In genomic region chr1:32242341-32242851, GRCh38 we compare ENCODE assay signal across 12 cellular contexts. TPM values are rescaled to one million over a fixed set of nuclear protein-coding genes. Genes with fewer than 3 reads are reported as not detected.
DNase-seq lines count a peak whose midpoint lies in the region; ATAC-seq and TF ChIP-seq lines count a peak whose summit lies in the region.
"Had no signal": no experiment of that assay in that cellular context is flagged by ENCODE, and none has a peak within 500 bp of the region (broad histone marks: within the 10 kb centered on the region; RNA-seq: fewer than 3 reads in every experiment).

No MANE protein-coding gene starts in this region.

- H3K79me2 ChIP-seq in SK-N-SH (ENCODE audit: insufficient read depth): no peaks in the 10 kb centered on the region

- H3K27ac ChIP-seq in SK-N-SH (ENCODE audit: low read depth in 2 of 2, low read length in 1 of 2): no peak overlapping the region

- H3K4me2 ChIP-seq in SK-N-SH: no peak overlapping the region

- no peaks in the 10 kb centered on the region for H3K9me2 ChIP-seq in SK-N-SH

- H3K36me3 ChIP-seq in SK-N-SH (replicated peaks in 1 of 2; ENCODE audit: control insufficient read depth in 1 of 2, insufficient read depth in 2 of 2, low read length in 1 of 2): no peaks in the 10 kb centered on the region

- no peaks in the 10 kb centered on the region for H3K9me3 Mint-ChIP-seq in stimulated activated naive CD8-positive, alpha-beta T cell treated with anti-CD3 and anti-CD28 coated beads, Interleukin-15, amount 100 ng/mL, for 72 hours

- CTCF ChIA-PET in SK-N-SH (lab: Yijun Ruan, JAX): interaction anchor here (1.1 to 1.4 kb wide), 3 partner anchors 13 to 27 kb away, joined by 3 read pairs; no protein-coding TSS in a partner anchor

- peak overlapping the region; percentile 89 for H3K27ac Mint-ChIP-seq in T-helper 17 cell
- H3K27ac Mint-ChIP-seq in stimulated activated naive CD8-positive, alpha-beta T cell treated with anti-CD3 and anti-CD28 coated beads, Interleukin-15, amount 100 ng/mL, for 72 hours: no peak overlapping the region

- H2AFZ ChIP-seq in SK-N-SH (ENCODE audit: low read depth): no peak overlapping the region

- no peak for ATAC-seq in SK-N-SH treated with all-trans-retinoic acid at 6 μM for 48 hours
- no peak for ATAC-seq in T-helper 17 cell
- peak; percentile 32 for ATAC-seq in left ventricle myocardium superior
- no peak for ATAC-seq in stimulated activated naive CD8-positive, alpha-beta T cell treated with anti-CD3 and anti-CD28 coated beads, Interleukin-15, amount 100 ng/mL, for 72 hours
- ATAC-seq in GM21529 (IDR thresholded peaks at IDR 0.05; ENCODE audit: unreplicated experiment): no peak
- ATAC-seq in HG02884 (IDR thresholded peaks at IDR 0.05; ENCODE audit: unreplicated experiment): no peak

- intact Hi-C loops in left ventricle myocardium superior (cut with micrococcal nuclease): no loop called here

- peaks cover 19% of the 10 kb centered on the region for H3K4me1 Mint-ChIP-seq in T-helper 17 cell
- peaks cover 42% of the 10 kb centered on the region for H3K4me1 Mint-ChIP-seq in stimulated activated naive CD8-positive, alpha-beta T cell treated with anti-CD3 and anti-CD28 coated beads, Interleukin-15, amount 100 ng/mL, for 72 hours

- H3K27me3 Mint-ChIP-seq in T-helper 17 cell: no peaks in the 10 kb centered on the region
- H3K27me3 Mint-ChIP-seq in stimulated activated naive CD8-positive, alpha-beta T cell treated with anti-CD3 and anti-CD28 coated beads, Interleukin-15, amount 100 ng/mL, for 72 hours: no peaks in the 10 kb centered on the region

- peaks cover 12% of the 10 kb centered on the region for H3F3A ChIP-seq in SK-N-SH (replicated peaks; ENCODE audit: insufficient read depth)

- peaks cover 10 to 13% of the 10 kb centered on the region in 2 experiments; a peak in 3 of 4 replicates for H3K4me1 ChIP-seq in SK-N-SH (ENCODE audit: control insufficient read depth in 1 of 2, insufficient read depth in 2 of 2, low read depth in 1 of 2, low read length in 1 of 2)

- no peaks in the 10 kb centered on the region for H4K20me1 ChIP-seq in SK-N-SH (ENCODE audit: insufficient read depth)

- TF ChIP-seq CTCF in SK-N-SH (IDR thresholded peaks at IDR 0.05): no peak

- H3K4me3 Mint-ChIP-seq in T-helper 17 cell: no peak overlapping the region
- peak overlapping the region; percentile 17 to 46 for H3K4me3 Mint-ChIP-seq in stimulated activated naive CD8-positive, alpha-beta T cell treated with anti-CD3 and anti-CD28 coated beads, Interleukin-15, amount 100 ng/mL, for 72 hours

- no peaks in the 10 kb centered on the region for H3K36me3 Mint-ChIP-seq in T-helper 17 cell (ENCODE audit: low read depth)

- no peak overlapping the region for H3K9ac ChIP-seq in SK-N-SH

- no peaks in the 10 kb centered on the region for H3K27me3 ChIP-seq in SK-N-SH (ENCODE audit: insufficient read depth)

- no peak for TF ChIP-seq RAD21 in SK-N-SH (IDR thresholded peaks at IDR 0.05; ENCODE audit: low read length)

- peak; percentile 66 for DNase-seq in SK-N-SH
- DNase-seq in T-helper 17 cell: no peak
- DNase-seq in left ventricle myocardium superior: peak; percentile 71
- DNase-seq in stimulated activated naive CD8-positive, alpha-beta T cell treated with anti-CD3 and anti-CD28 coated beads, Interleukin-15, amount 100 ng/mL, for 72 hours: no peak
- DNase-seq in DMS153 treated with DMSO at 0.1 percent for 48 hours (lab: John Stamatoyannopoulos, UW; ENCODE audit: unreplicated experiment): no peak
- DNase-seq: activated CD8-positive, alpha-beta memory T cell treated with anti-CD3 and anti-CD28 coated beads for 24 hours; NCI-H1048 had no signal

- H3K9me3 ChIP-seq in SK-N-SH (no peaks in the 10 kb centered on the region), T-helper 17 cell (ENCODE audit: control insufficient read depth, low read length, poor library complexity, severe bottlenecking) (no peaks in the 10 kb centered on the region)

- POLR2A ChIA-PET in SK-N-SH (lab: Yijun Ruan, JAX): interaction anchor here (0.8 to 1.3 kb wide), 3 partner anchors 10 to 94 kb away, joined by 3 read pairs; partner anchors contain the start of gene MARCKSL1

- H3K4me3 ChIP-seq in SK-N-SH (ENCODE audit: low read depth in 2 of 2, low read length in 1 of 2): no peak overlapping the region

- no peak for TF ChIP-seq EP300 in SK-N-SH (IDR thresholded peaks at IDR 0.05; ENCODE audit: borderline replicate concordance in 1 of 2, low read depth in 1 of 2, low read length in 1 of 2)

- WGBS in SK-N-SH (ENCODE audit: low lambda C conversion rate): 77% methylated on average over 3 of the region's 7 CpGs

TF ChIP-seq in SK-N-SH, 30 proteins besides CTCF, POLR2A, EP300 and RAD21 (continues in another document):
- TF ChIP-seq FOXM1 (IDR thresholded peaks at IDR 0.05; ENCODE audit: low read depth) (no peak), ZBTB33 (IDR thresholded peaks at IDR 0.05; ENCODE audit: borderline replicate concordance, low read depth) (no peak), RCOR1 (IDR thresholded peaks at IDR 0.05; ENCODE audit: low read length) (no peak), RXRA (IDR thresholded peaks at IDR 0.05; ENCODE audit: borderline replicate concordance, low read depth) (no peak), FOXJ3 (CRISPR knock-in tag; IDR thresholded peaks at IDR 0.05) (no peak), TAF1 (IDR thresholded peaks at IDR 0.05; ENCODE audit: borderline replicate concordance, low read depth, low read length) (no peak), ELF1 (IDR thresholded peaks at IDR 0.05) (no peak), YY1 (IDR thresholded peaks at IDR 0.05; ENCODE audit: low read depth) (no peak)

TF ChIP-seq in SK-N-SH treated with all-trans-retinoic acid at 6 μM for 48 hours, 23 proteins besides CTCF, POLR2A, EP300 and RAD21 (continues in another document):
- TF ChIP-seq, protein P1, sequence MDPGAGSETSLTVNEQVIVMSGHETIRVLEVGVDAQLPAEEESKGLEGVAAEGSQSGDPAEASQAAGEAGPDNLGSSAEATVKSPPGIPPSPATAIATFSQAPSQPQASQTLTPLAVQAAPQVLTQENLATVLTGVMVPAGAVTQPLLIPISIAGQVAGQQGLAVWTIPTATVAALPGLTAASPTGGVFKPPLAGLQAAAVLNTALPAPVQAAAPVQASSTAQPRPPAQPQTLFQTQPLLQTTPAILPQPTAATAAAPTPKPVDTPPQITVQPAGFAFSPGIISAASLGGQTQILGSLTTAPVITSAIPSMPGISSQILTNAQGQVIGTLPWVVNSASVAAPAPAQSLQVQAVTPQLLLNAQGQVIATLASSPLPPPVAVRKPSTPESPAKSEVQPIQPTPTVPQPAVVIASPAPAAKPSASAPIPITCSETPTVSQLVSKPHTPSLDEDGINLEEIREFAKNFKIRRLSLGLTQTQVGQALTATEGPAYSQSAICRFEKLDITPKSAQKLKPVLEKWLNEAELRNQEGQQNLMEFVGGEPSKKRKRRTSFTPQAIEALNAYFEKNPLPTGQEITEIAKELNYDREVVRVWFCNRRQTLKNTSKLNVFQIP (CRISPR knock-in tag; IDR thresholded peaks at IDR 0.05; ENCODE audit: borderline replicate concordance, low read depth): no peak
- no peak for TF ChIP-seq CSDC2 (CRISPR knock-in tag; IDR thresholded peaks at IDR 0.05)
- TF ChIP-seq ZNF565 (CRISPR knock-in tag; conservative IDR thresholded peaks at IDR 0.05; ENCODE audit: low read depth): no peak
- no peak for TF ChIP-seq ZNF70 (CRISPR knock-in tag; IDR thresholded peaks at IDR 0.05)
- TF ChIP-seq CSRNP3 (CRISPR knock-in tag; IDR thresholded peaks at IDR 0.05): no peak
- TF ChIP-seq TOX (CRISPR knock-in tag; IDR thresholded peaks at IDR 0.05; ENCODE audit: borderline replicate concordance): no peak
- no peak for TF ChIP-seq PPARA (CRISPR knock-in tag; IDR thresholded peaks at IDR 0.05; ENCODE audit: borderline replicate concordance)
- no peak for TF ChIP-seq ESRRG (CRISPR knock-in tag; IDR thresholded peaks at IDR 0.05)
- no peak for TF ChIP-seq ZC3H10 (CRISPR knock-in tag; IDR thresholded peaks at IDR 0.05)

RNA-seq across cellular contexts. Expression of gene FAM167B, which starts 4.6 kb away (rescaled TPM):
- 1.2 and 1.6 TPM in 2 replicates for polyA plus RNA-seq in SK-N-SH (2012; rRNA removed)
- 0.63 and 1.1 TPM in 2 replicates for polyA plus RNA-seq in SK-N-SH (2012; cell fraction: cytosol; rRNA removed)
- polyA plus RNA-seq in SK-N-SH (2012; cell fraction: nucleus; rRNA removed): 2.3 and 2.9 TPM in 2 replicates
- total RNA-seq in T-helper 17 cell: under 1 TPM; 0.60 to 0.72 TPM
- total RNA-seq in left ventricle myocardium superior: 9.1 TPM

RNA-seq across cellular contexts. Expression of gene LCK, which starts 8.7 kb away (rescaled TPM):
- not detected in 2 replicates for polyA plus RNA-seq in SK-N-SH (2012; rRNA removed)
- not detected in 2 replicates for polyA plus RNA-seq in SK-N-SH (2012; cell fraction: cytosol; rRNA removed)
- 0.04 TPM in 1 of 2 replicates, not detected in the other for polyA plus RNA-seq in SK-N-SH (2012; cell fraction: nucleus; rRNA removed)
- total RNA-seq in T-helper 17 cell: 100 to 1,000 TPM; 267 to 268 TPM
- 0.50 TPM for total RNA-seq in left ventricle myocardium superior

RNA-seq across cellular contexts. Expression of gene EIF3I, which starts 20.2 kb away (rescaled TPM):
- 463 and 479 TPM in 2 replicates for polyA plus RNA-seq in SK-N-SH (2012; rRNA removed)
- polyA plus RNA-seq in SK-N-SH (2012; cell fraction: cytosol; rRNA removed): 440 and 513 TPM in 2 replicates
- polyA plus RNA-seq in SK-N-SH (2012; cell fraction: nucleus; rRNA removed): 213 and 215 TPM in 2 replicates
- total RNA-seq in T-helper 17 cell (100 to 1,000 TPM; 116 to 132 TPM), left ventricle myocardium superior (104 TPM)

RNA-seq across cellular contexts. Expression of gene TMEM234, which starts 20.2 kb away (rescaled TPM):
- 31.8 and 31.9 TPM in 2 replicates for polyA plus RNA-seq in SK-N-SH (2012; rRNA removed)
- 15.8 and 16.2 TPM in 2 replicates for polyA plus RNA-seq in SK-N-SH (2012; cell fraction: cytosol; rRNA removed)
- polyA plus RNA-seq in SK-N-SH (2012; cell fraction: nucleus; rRNA removed): 122 and 134 TPM in 2 replicates
- total RNA-seq in T-helper 17 cell (10 to 100 TPM; 13.1 to 18.8 TPM), left ventricle myocardium superior (7.4 TPM)

RNA-seq across cellular contexts. Expression of gene DCDC2B, which starts 33.5 kb away (rescaled TPM):
- not detected in 2 replicates for polyA plus RNA-seq in SK-N-SH (2012; rRNA removed)
- polyA plus RNA-seq in SK-N-SH (2012; cell fraction: cytosol; rRNA removed): not detected in 2 replicates
- polyA plus RNA-seq in SK-N-SH (2012; cell fraction: nucleus; rRNA removed): 0.05 TPM in 1 of 2 replicates, not detected in the other
- not detected for total RNA-seq in T-helper 17 cell
- not detected for total RNA-seq in left ventricle myocardium superior
- total RNA-seq: renal cortical epithelial cell, urinary bladder had no signal
- polyA plus RNA-seq: urinary bladder had no signal

Comparison
In these comparisons a context has a peak if more than half of its experiments do, and no peak if none do; other contexts are left out.
1. DNase-seq: peak in SK-N-SH (single experiment) and left ventricle myocardium superior (single experiment); none in T-helper 17 cell (0 of 3), stimulated activated naive CD8-positive, alpha-beta T cell treated with anti-CD3 and anti-CD28 coated beads, Interleukin-15, amount 100 ng/mL, for 72 hours (0 of 2) and DMS153 treated with DMSO at 0.1 percent for 48 hours (single experiment).
2. RNA of gene LCK, which starts 8.7 kb away (total RNA-seq): 267 to 268 TPM in T-helper 17 cell; 0.50 TPM in left ventricle myocardium superior (single experiment); every median in the first group is over 100 times any median in the second.